In genomic region chr5:1744393-1745189, GRCh38 we compare ENCODE assay signal across 17 cellular contexts.
"Had no signal": no experiment of that assay in that cellular context is flagged by ENCODE, and none has a peak within 500 bp of the region (broad histone marks: within the 10 kb centered on the region; RNA-seq: fewer than 3 reads in every experiment).

No MANE protein-coding gene starts in this region.

- H3K27me3 ChIP-seq: body of pancreas, colonic mucosa had no signal

- H3K4me1 Mint-ChIP-seq: activated CD4-positive, alpha-beta T cell treated with anti-CD3 and anti-CD28 coated beads, Interleukin-2, amount 10 ng/mL, durations not matched to agents 7 days and 5 days had no signal

- H3K4me3 ChIP-seq: body of pancreas, colonic mucosa, esophagus squamous epithelium, SJSA1 had no signal

- H3K9me3 ChIP-seq: colonic mucosa, SJSA1 had no signal

- H3K27ac ChIP-seq: body of pancreas, colonic mucosa, esophagus squamous epithelium, SJSA1 had no signal

- H3K4me3 Mint-ChIP-seq: activated CD4-positive, alpha-beta T cell treated with anti-CD3 and anti-CD28 coated beads, Interleukin-2, amount 10 ng/mL, durations not matched to agents 7 days and 5 days; stimulated activated naive CD8-positive, alpha-beta T cell treated with anti-CD3 and anti-CD28 coated beads, Interleukin-15, Interleukin-2, amounts not matched to agents 100 ng/mL and 50 ng/mL, for 24 hours had no signal

- H3K36me3 ChIP-seq: colonic mucosa, esophagus squamous epithelium, SJSA1 had no signal

- DNase-seq: activated CD4-positive, alpha-beta T cell treated with anti-CD3 and anti-CD28 coated beads, Interleukin-2, amount 10 ng/mL, durations not matched to agents 7 days and 5 days; activated CD4-positive, CD25-positive, alpha-beta regulatory T cell; activated naive CD4-positive, alpha-beta T cell treated with anti-CD3 and anti-CD28 coated beads, Interleukin-2, amount 50 U/mL, for 16 hours; activated T-cell treated with anti-CD3 and anti-CD28 coated beads for 4 hours; central memory CD4-positive, alpha-beta T cell; colonic mucosa; effector CD4-positive, alpha-beta T cell; esophagus squamous epithelium; hippocampal formation; kidney glomerular epithelial cell; midbrain; small intestine; SW 1271 had no signal

- H3K27ac Mint-ChIP-seq: activated CD4-positive, alpha-beta T cell treated with anti-CD3 and anti-CD28 coated beads, Interleukin-2, amount 10 ng/mL, durations not matched to agents 7 days and 5 days; activated T-helper 2 cell treated with anti-CD3 and anti-CD28 coated beads, Interferon-gamma antibody, Interleukin-2, Interleukin-4, amounts not matched to agents 10 μg/mL and 5 μg/mL and 100 μg/mL, durations not matched to agents 14 hours and 24 hours and 36 hours; stimulated activated naive CD8-positive, alpha-beta T cell treated with anti-CD3 and anti-CD28 coated beads, Interleukin-15, Interleukin-2, amounts not matched to agents 100 ng/mL and 50 ng/mL, for 24 hours had no signal

- H3K4me1 ChIP-seq: body of pancreas, colonic mucosa, esophagus squamous epithelium, SJSA1 had no signal

- ATAC-seq: body of pancreas had no signal
